In the genomic region with DNA sequence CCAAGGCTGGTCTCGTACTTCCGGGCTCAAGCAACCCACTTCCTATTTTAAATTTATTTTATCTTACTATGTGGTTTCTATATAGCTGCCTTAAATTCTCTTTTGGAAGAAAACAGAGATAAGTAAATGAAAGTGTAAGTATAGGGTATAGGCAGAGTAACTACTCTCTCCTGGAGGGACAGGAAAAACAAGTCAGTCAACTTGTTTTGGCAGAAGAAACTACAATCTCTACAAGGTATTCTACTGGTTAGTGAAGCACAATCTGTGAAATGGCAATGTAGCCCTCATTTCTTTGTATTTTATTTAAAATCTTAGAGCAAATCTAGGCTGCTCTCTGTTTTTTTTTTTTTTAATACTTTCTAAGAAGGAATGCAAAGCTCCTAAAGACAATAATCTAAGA, we compare ENCODE assay signal across 1 cellular context.
TF ChIP-seq lines count a peak whose summit lies in the region.

No MANE protein-coding gene starts in this region.

TF ChIP-seq in HepG2, 621 proteins besides CTCF, POLR2A, EP300 and RAD21 (continued from another document):
- TF ChIP-seq, protein P1, sequence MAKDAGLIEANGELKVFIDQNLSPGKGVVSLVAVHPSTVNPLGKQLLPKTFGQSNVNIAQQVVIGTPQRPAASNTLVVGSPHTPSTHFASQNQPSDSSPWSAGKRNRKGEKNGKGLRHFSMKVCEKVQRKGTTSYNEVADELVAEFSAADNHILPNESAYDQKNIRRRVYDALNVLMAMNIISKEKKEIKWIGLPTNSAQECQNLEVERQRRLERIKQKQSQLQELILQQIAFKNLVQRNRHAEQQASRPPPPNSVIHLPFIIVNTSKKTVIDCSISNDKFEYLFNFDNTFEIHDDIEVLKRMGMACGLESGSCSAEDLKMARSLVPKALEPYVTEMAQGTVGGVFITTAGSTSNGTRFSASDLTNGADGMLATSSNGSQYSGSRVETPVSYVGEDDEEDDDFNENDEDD (CRISPR knock-in tag; IDR thresholded peaks at IDR 0.05; ENCODE audit: borderline replicate concordance) = no peak
- TF ChIP-seq AKAP8 (CRISPR knock-in tag; IDR thresholded peaks at IDR 0.05) = no peak
- no peak for TF ChIP-seq ZNF878 (CRISPR knock-in tag; IDR thresholded peaks at IDR 0.05)
TF ChIP-seq in HepG2: peak in this region for 0.
